ENCODE assay signal across 1 cellular context in the genomic region with DNA sequence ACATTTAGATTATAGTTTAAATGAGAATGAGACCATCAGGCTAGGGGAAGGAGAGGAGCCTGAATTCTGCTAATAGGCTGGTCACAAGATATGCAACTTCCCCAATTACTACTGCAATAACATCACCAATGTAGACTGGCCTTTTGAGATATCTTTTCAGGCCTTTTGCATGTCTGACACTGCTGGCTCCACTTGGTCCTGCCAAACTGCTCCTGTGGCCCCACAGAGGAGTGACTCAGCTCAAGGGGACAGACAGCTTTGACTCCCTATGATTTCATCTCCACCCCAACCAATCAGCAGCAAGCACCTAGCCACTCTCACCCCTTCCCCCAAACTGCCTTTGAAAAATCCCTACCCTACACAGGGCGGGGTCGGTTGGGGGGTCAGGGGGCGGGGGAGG.
TF ChIP-seq lines count a peak whose summit lies in the region.

No MANE protein-coding gene starts in this region.

TF ChIP-seq in HepG2, 621 proteins besides CTCF, POLR2A, EP300 and RAD21:
- TF ChIP-seq, protein P1, sequence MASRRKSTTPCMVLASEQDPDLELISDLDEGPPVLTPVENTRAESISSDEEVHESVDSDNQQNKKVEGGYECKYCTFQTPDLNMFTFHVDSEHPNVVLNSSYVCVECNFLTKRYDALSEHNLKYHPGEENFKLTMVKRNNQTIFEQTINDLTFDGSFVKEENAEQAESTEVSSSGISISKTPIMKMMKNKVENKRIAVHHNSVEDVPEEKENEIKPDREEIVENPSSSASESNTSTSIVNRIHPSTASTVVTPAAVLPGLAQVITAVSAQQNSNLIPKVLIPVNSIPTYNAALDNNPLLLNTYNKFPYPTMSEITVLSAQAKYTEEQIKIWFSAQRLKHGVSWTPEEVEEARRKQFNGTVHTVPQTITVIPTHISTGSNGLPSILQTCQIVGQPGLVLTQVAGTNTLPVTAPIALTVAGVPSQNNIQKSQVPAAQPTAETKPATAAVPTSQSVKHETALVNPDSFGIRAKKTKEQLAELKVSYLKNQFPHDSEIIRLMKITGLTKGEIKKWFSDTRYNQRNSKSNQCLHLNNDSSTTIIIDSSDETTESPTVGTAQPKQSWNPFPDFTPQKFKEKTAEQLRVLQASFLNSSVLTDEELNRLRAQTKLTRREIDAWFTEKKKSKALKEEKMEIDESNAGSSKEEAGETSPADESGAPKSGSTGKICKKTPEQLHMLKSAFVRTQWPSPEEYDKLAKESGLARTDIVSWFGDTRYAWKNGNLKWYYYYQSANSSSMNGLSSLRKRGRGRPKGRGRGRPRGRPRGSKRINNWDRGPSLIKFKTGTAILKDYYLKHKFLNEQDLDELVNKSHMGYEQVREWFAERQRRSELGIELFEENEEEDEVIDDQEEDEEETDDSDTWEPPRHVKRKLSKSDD (CRISPR knock-in tag; IDR thresholded peaks at IDR 0.05; ENCODE audit: low read depth) = no peak
- TF ChIP-seq ZNF367 (CRISPR knock-in tag; IDR thresholded peaks at IDR 0.05; ENCODE audit: borderline replicate concordance) (no peak), PTBP1 (IDR thresholded peaks at IDR 0.05; ENCODE audit: low read depth, low read length, poor library complexity, severe bottlenecking) (no peak), ZNF33B (CRISPR knock-in tag; IDR thresholded peaks at IDR 0.05) (no peak), ZNF550 (CRISPR knock-in tag; IDR thresholded peaks at IDR 0.05; ENCODE audit: borderline replicate concordance) (no peak), SIN3B (IDR thresholded peaks at IDR 0.05; ENCODE audit: low read length) (no peak), AKAP8 (CRISPR knock-in tag; IDR thresholded peaks at IDR 0.05) (no peak)
TF ChIP-seq in HepG2: peak in this region for 0.
